In genomic region chr5:685262-686171, GRCh38 we compare ENCODE assay signal across 27 cellular contexts. TPM values are rescaled to one million over a fixed set of nuclear protein-coding genes. Genes with fewer than 3 reads are reported as not detected.
DNase-seq lines count a peak whose midpoint lies in the region; ATAC-seq and TF ChIP-seq lines count a peak whose summit lies in the region.
"Had no signal": no experiment of that assay in that cellular context is flagged by ENCODE, and none has a peak within 500 bp of the region (broad histone marks: within the 10 kb centered on the region; RNA-seq: fewer than 3 reads in every experiment).

No MANE protein-coding gene starts in this region.

- H3F3A ChIP-seq in SK-N-SH (replicated peaks; ENCODE audit: insufficient read depth), result no peaks in the 10 kb centered on the region

- TF ChIP-seq CTCF in SK-N-SH (IDR thresholded peaks at IDR 0.05) (no peak), H9 (conservative IDR thresholded peaks at IDR 0.05) (no peak), stomach (IDR thresholded peaks at IDR 0.05) (no peak), GM10248 (IDR thresholded peaks at IDR 0.05; ENCODE audit: control extremely low read depth, extremely low read depth, low read depth, missing control alignments) (no peak)

- no peak overlapping the region for H2BK12ac ChIP-seq in H9 (ENCODE audit: insufficient read length, low read depth, low read length)

- intact Hi-C loops in left cardiac atrium (cut with DNase I), result no loop called here
- intact Hi-C loops in stomach (cut with DNase I; ENCODE audit: low total_unique reads), result no loop called here

- no peaks in the 10 kb centered on the region for H3K36me3 ChIP-seq in SK-N-SH (replicated peaks in 1 of 2; ENCODE audit: control insufficient read depth in 1 of 2, insufficient read depth in 2 of 2, low read length in 1 of 2)
- H3K36me3 ChIP-seq in stomach, result no peaks in the 10 kb centered on the region
- H3K36me3 ChIP-seq: BE2C, gastroesophageal sphincter, transverse colon had no signal

- no peaks in the 10 kb centered on the region for H3K9me3 Mint-ChIP-seq in H9

- WGBS in SK-N-SH (ENCODE audit: low lambda C conversion rate), result 61% methylated on average over 8 of the region's 24 CpGs
- WGBS in H9 (ENCODE audit: extremely low coverage, insufficient read length, low lambda C conversion rate), result no CpG with 5 or more reads among the region's 24 CpGs
- WGBS in stomach, 5 donors, result 78 to 92% (median 86%) methylated on average over 14 to 24 of the region's 24 CpGs

- H3K14ac ChIP-seq in H9 (ENCODE audit: insufficient read depth, low read length), result peak overlapping the region; percentile 56; the same call in 1 of the 2 replicates

- no peak for TF ChIP-seq POLR2A in stomach (IDR thresholded peaks at IDR 0.05)

- H3K18ac ChIP-seq in H9 (ENCODE audit: insufficient read length, low read depth, low read length), result no peak overlapping the region

- H3K79me2 ChIP-seq in SK-N-SH (ENCODE audit: insufficient read depth) (no peaks in the 10 kb centered on the region), H9 (ENCODE audit: insufficient read depth, low read length) (no peaks in the 10 kb centered on the region)
- H3K79me2 ChIP-seq: parathyroid adenoma had no signal

- no peaks in the 10 kb centered on the region for H3K36me3 Mint-ChIP-seq in H9 (ENCODE audit: insufficient read depth in 1 of 3, low read depth in 3 of 3)
- H3K36me3 Mint-ChIP-seq: naive thymus-derived CD8-positive, alpha-beta T cell had no signal

- H4K8ac ChIP-seq in H9 (replicated peaks; ENCODE audit: insufficient read length, low read depth, low read length), result no peak overlapping the region

- no peak overlapping the region for H4K5ac ChIP-seq in H9 (ENCODE audit: insufficient read length, low read depth, low read length)

- H3K56ac ChIP-seq in H9 (ENCODE audit: insufficient read length, low read depth, low read length), result no peak overlapping the region

- no peaks in the 10 kb centered on the region for H3K27me3 ChIP-seq in SK-N-SH (ENCODE audit: insufficient read depth)
- H3K27me3 ChIP-seq in H9 (ENCODE audit: insufficient read depth, low read length), result no peaks in the 10 kb centered on the region
- no peaks in the 10 kb centered on the region for H3K27me3 ChIP-seq in stomach
- H3K27me3 ChIP-seq: BE2C, gastroesophageal sphincter, transverse colon had no signal

- H3K4me1 Mint-ChIP-seq in H9, result no peaks in the 10 kb centered on the region
- H3K4me1 Mint-ChIP-seq: naive thymus-derived CD8-positive, alpha-beta T cell had no signal

- no peak overlapping the region for H3K23ac ChIP-seq in H9 (ENCODE audit: insufficient read length, low read depth, low read length)

- no peaks in the 10 kb centered on the region for H3K23me2 ChIP-seq in H9 (ENCODE audit: insufficient read length, low read depth, low read length, poor library complexity, severe bottlenecking)

- H4K20me1 ChIP-seq in SK-N-SH (ENCODE audit: insufficient read depth) (no peaks in the 10 kb centered on the region), H9 (ENCODE audit: control insufficient read depth, insufficient read depth, insufficient read length) (no peaks in the 10 kb centered on the region)

- H2AK5ac ChIP-seq in H9 (ENCODE audit: insufficient read length, low read length), result no peak overlapping the region

- no peak overlapping the region for H2AFZ ChIP-seq in SK-N-SH (ENCODE audit: low read depth)
- H2AFZ ChIP-seq in H9 (ENCODE audit: low read length), result no peak overlapping the region
- H2AFZ ChIP-seq: parathyroid adenoma had no signal

- no peak for TF ChIP-seq RAD21 in SK-N-SH (IDR thresholded peaks at IDR 0.05; ENCODE audit: low read length)

- H3K79me1 ChIP-seq in H9 (ENCODE audit: insufficient read depth, low read depth, low read length, poor library complexity, severe bottlenecking), result no peaks in the 10 kb centered on the region

- DNase-seq in SK-N-SH (peak; percentile 21), H9 (peak; percentile 22), left cardiac atrium (peak; percentile 17), stomach (peak; percentile 22), GM10248 (ENCODE audit: extremely low spot score) (no peak)
- DNase-seq in activated CD4-positive, alpha-beta T cell treated with anti-CD3 and anti-CD28 coated beads, Interleukin-2, amount 50 U/mL, for 1 hour, result no peak
- DNase-seq: activated gamma-delta T cell; amniotic stem cell; BE2C; central memory CD4-positive, alpha-beta T cell; DND-41; effector CD8-positive, alpha-beta T cell; NCI-H1105 treated with DMSO at 0.1 percent for 48 hours; NCI-H2107; NCI-H510A treated with DMSO at 0.1 percent for 48 hours; NK-92 treated with Interleukin-12 subunit alpha and Interleukin-12 subunit beta, amount 100 ng/mL, for 24 hours; stimulated activated naive CD4-positive, alpha-beta T cell; transverse colon had no signal

- H2BK20ac ChIP-seq in H9 (ENCODE audit: low read depth, low read length, poor library complexity, severe bottlenecking), result no peak overlapping the region

- no peaks in the 10 kb centered on the region for H3K9me2 ChIP-seq in SK-N-SH

- CTCF ChIA-PET in SK-N-SH (lab: Yijun Ruan, JAX) (no interaction called here), GM10248 (lab: Yijun Ruan, JAX) (no interaction called here)

- no peak overlapping the region for H4K91ac ChIP-seq in H9 (ENCODE audit: insufficient read length, low read depth, low read length)

- no peak overlapping the region for H3K4me2 ChIP-seq in SK-N-SH
- H3K4me2 ChIP-seq in H9 (ENCODE audit: insufficient read depth, insufficient read length, low read length), result no peak overlapping the region

- H3K27ac Mint-ChIP-seq in H9, result no peak overlapping the region

- TF ChIP-seq EP300 in SK-N-SH (IDR thresholded peaks at IDR 0.05; ENCODE audit: borderline replicate concordance in 1 of 2, low read depth in 1 of 2, low read length in 1 of 2), result no peak
- no peak for TF ChIP-seq EP300 in stomach (IDR thresholded peaks at IDR 0.05)

- no peak overlapping the region for H2BK120ac ChIP-seq in H9 (ENCODE audit: low read depth, low read length, poor library complexity, severe bottlenecking)

- H3K4me3 ChIP-seq in SK-N-SH (ENCODE audit: low read depth in 2 of 2, low read length in 1 of 2), result no peak overlapping the region
- H3K4me3 ChIP-seq in stomach, result no peak overlapping the region
- H3K4me3 ChIP-seq: gastroesophageal sphincter, transverse colon had no signal

- H3K9me3 ChIP-seq in SK-N-SH (no peaks in the 10 kb centered on the region), H9 (ENCODE audit: control insufficient read depth, low read depth, low read length) (no peaks in the 10 kb centered on the region), stomach (no peaks in the 10 kb centered on the region)
- H3K9me3 ChIP-seq: BE2C, gastroesophageal sphincter, transverse colon had no signal

- H3K4ac ChIP-seq in H9 (ENCODE audit: low read depth, low read length), result no peak overlapping the region

- no peaks in the 10 kb centered on the region for H3K4me1 ChIP-seq in SK-N-SH (ENCODE audit: control insufficient read depth in 1 of 2, insufficient read depth in 2 of 2, low read depth in 1 of 2, low read length in 1 of 2)
- no peaks in the 10 kb centered on the region for H3K4me1 ChIP-seq in H9 (ENCODE audit: insufficient read depth, low read length)
- H3K4me1 ChIP-seq in stomach, result no peaks in the 10 kb centered on the region
- H3K4me1 ChIP-seq: BE2C, parathyroid adenoma, transverse colon had no signal

- H3K4me3 Mint-ChIP-seq in H9, result no peak overlapping the region
- H3K4me3 Mint-ChIP-seq: naive thymus-derived CD8-positive, alpha-beta T cell had no signal

- POLR2A ChIA-PET in SK-N-SH (lab: Yijun Ruan, JAX) (no interaction called here), GM10248 (lab: Yijun Ruan, JAX) (no interaction called here)

- no peak overlapping the region for H3K27ac ChIP-seq in SK-N-SH (ENCODE audit: low read depth in 2 of 2, low read length in 1 of 2)
- H3K27ac ChIP-seq in H9 (ENCODE audit: insufficient read length, low read depth, low read length), result no peak overlapping the region
- H3K27ac ChIP-seq in stomach, result no peak overlapping the region
- H3K27ac ChIP-seq: 22Rv1, parathyroid adenoma, transverse colon had no signal

- no peak overlapping the region for H2BK5ac ChIP-seq in H9 (ENCODE audit: insufficient read length, low read length)

- ATAC-seq in SK-N-SH treated with all-trans-retinoic acid at 6 μM for 48 hours (no peak), left cardiac atrium (no peak), GM19324 (IDR thresholded peaks at IDR 0.05; ENCODE audit: low FRiP score, unreplicated experiment) (no peak)
- ATAC-seq: esophagus mucosa; gastroesophageal sphincter; HCT116; naive thymus-derived CD8-positive, alpha-beta T cell; Panc1 had no signal

- H3T11ph ChIP-seq in H9 (ENCODE audit: low read length), result no peak overlapping the region

- H3K27me3 Mint-ChIP-seq in H9 (ENCODE audit: low read depth), result peaks cover 41% of the 10 kb centered on the region

- H3K9ac ChIP-seq in SK-N-SH (no peak overlapping the region), H9 (ENCODE audit: extremely low read depth, insufficient read length, low read length) (no peak overlapping the region)
- H3K9ac ChIP-seq: parathyroid adenoma had no signal

- H2BK15ac ChIP-seq in H9 (ENCODE audit: low read depth, low read length), result no peak overlapping the region

TF ChIP-seq in SK-N-SH, 30 proteins besides CTCF, POLR2A, EP300 and RAD21 (continues in another document):
- TF ChIP-seq TCF12 (IDR thresholded peaks at IDR 0.05) (no peak), SMC3 (IDR thresholded peaks at IDR 0.05; ENCODE audit: low read depth, low read length) (no peak), NFIC (IDR thresholded peaks at IDR 0.05; ENCODE audit: borderline replicate concordance) (no peak), MXI1 (IDR thresholded peaks at IDR 0.05; ENCODE audit: low read depth, low read length) (no peak)

RNA-seq across cellular contexts. Expression of gene TPPP, which starts 7.6 kb away (rescaled TPM):
- polyA plus RNA-seq in SK-N-SH (2012; rRNA removed) (0.05 and 0.10 TPM in 2 replicates), stomach (1 to 10 TPM; 1.2 to 1.7 (median 1.3) TPM)
- polyA plus RNA-seq in SK-N-SH (2012; cell fraction: cytosol; rRNA removed), result 0.04 and 0.05 TPM in 2 replicates
- 0.11 and 0.33 TPM in 2 replicates for polyA plus RNA-seq in SK-N-SH (2012; cell fraction: nucleus; rRNA removed)
- total RNA-seq in H9 (2021) (0.44 and 0.48 TPM in 2 replicates), left cardiac atrium (10 to 100 TPM; 15.5 to 25.0 TPM), stomach (10 to 100 TPM in 1 of 5 donors, 1 to 10 TPM in 4; 2.4 to 11.0 (median 5.2) TPM)

Comparison
In these comparisons a context has a peak if more than half of its experiments do, and no peak if none do; other contexts are left out.
1. DNase-seq: peak in SK-N-SH (single experiment), H9 (single experiment), left cardiac atrium (single experiment) and stomach (single experiment); none in GM10248 (single experiment) and activated CD4-positive, alpha-beta T cell treated with anti-CD3 and anti-CD28 coated beads, Interleukin-2, amount 50 U/mL, for 1 hour (single experiment).